ENCODE assay signal across 23 cellular contexts in the genomic region with DNA sequence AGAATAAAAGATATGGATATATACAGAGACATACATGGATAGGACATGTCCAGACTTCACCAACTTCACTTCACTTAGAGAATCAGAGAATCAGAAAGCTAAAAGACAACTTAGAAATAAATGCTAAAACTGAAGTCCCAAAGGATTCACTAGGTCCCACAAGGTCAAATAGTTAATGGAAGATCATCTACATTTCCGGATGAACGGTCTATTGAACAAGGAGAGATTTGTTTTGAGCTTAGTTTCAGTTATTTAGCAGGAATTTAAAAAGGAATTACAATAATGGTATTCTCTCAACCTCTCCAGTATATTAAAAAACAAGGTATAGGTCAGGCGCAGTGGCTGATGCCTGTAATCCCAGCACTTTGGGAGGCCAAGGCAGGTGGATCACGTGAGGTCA.
DNase-seq lines count a peak whose midpoint lies in the region; FAIRE-seq and TF ChIP-seq lines count a peak whose summit lies in the region.
"Had no signal": no experiment of that assay in that cellular context is flagged by ENCODE, and none has a peak within 500 bp of the region (broad histone marks: within the 10 kb centered on the region; RNA-seq: fewer than 3 reads in every experiment).

No MANE protein-coding gene starts in this region.

- H3K27me3 ChIP-seq in OCI-LY3 (ENCODE audit: low read depth, low read length) (no peaks in the 10 kb centered on the region), parathyroid adenoma (ENCODE audit: control insufficient read depth, insufficient read depth, low read length) (no peaks in the 10 kb centered on the region)

- DNase-seq in NCI-H2171 treated with DMSO at 0.1 percent for 48 hours (lab: John Stamatoyannopoulos, UW) (peak; percentile 8), NCI-H2171 (lab: John Stamatoyannopoulos, UW) (no peak), endothelial cell (ENCODE audit: low spot score) (no peak), D721Med (ENCODE audit: insufficient read length, low spot score) (no peak), NCI-H345 (lab: John Stamatoyannopoulos, UW) (no peak)
- no peak for DNase-seq in activated CD4-positive, alpha-beta T cell treated with anti-CD3 and anti-CD28 coated beads for 48 hours
- DNase-seq: AML-193; CD4-positive, alpha-beta memory T cell; COR-L47; DMS153; DMS79; GDM1; GOT3; H7; HFFc6 had no signal

- peak overlapping the region; percentile 65 for H3K27ac Mint-ChIP-seq in endothelial cell (ENCODE audit: unreplicated experiment)
- H3K27ac Mint-ChIP-seq: CD4-positive, alpha-beta memory T cell; HFFc6 had no signal

- H3K4me2 ChIP-seq in OCI-LY3 (ENCODE audit: low read length) (no peak overlapping the region), parathyroid adenoma (ENCODE audit: low read length) (peak overlapping the region; percentile 4)
- H3K4me2 ChIP-seq: A549 had no signal

- H3K79me2 ChIP-seq in OCI-LY3 (ENCODE audit: low read length) (peaks cover 58% of the 10 kb centered on the region), parathyroid adenoma (peaks cover 29% of the 10 kb centered on the region)

- H3K9ac ChIP-seq in OCI-LY3 (ENCODE audit: low read length) (no peak overlapping the region), parathyroid adenoma (no peak overlapping the region)

- H3K4me1 ChIP-seq in OCI-LY3 (ENCODE audit: low read length), result peaks cover 63% of the 10 kb centered on the region
- H3K4me1 ChIP-seq in parathyroid adenoma, result peaks cover 6% of the 10 kb centered on the region

- no peaks in the 10 kb centered on the region for H3K9me3 ChIP-seq in OCI-LY3 (ENCODE audit: insufficient read depth, low read length)
- H3K9me3 ChIP-seq in parathyroid adenoma (ENCODE audit: control insufficient read depth, low read length), result no peaks in the 10 kb centered on the region
- H3K9me3 ChIP-seq: A549 had no signal

- no peak for TF ChIP-seq CTCF in OCI-LY3 (IDR thresholded peaks at IDR 0.05; ENCODE audit: low read depth, low read length)
- TF ChIP-seq CTCF in endothelial cell (IDR thresholded peaks at IDR 0.05; ENCODE audit: unreplicated experiment), result no peak
- no peak for TF ChIP-seq CTCF in parathyroid adenoma (IDR thresholded peaks at IDR 0.05)
- TF ChIP-seq CTCF in D721Med (IDR thresholded peaks at IDR 0.05; ENCODE audit: insufficient read depth, missing control alignments), result no peak

- no peaks in the 10 kb centered on the region for H3K9me3 Mint-ChIP-seq in endothelial cell (ENCODE audit: unreplicated experiment)
- H3K9me3 Mint-ChIP-seq: CD14-positive monocyte; CD4-positive, alpha-beta memory T cell; HFFc6 had no signal

- H3K27ac ChIP-seq in OCI-LY3 (ENCODE audit: low read length), result 0 out of 2 replicates have a peak overlapping the region, but pooled peaks have one; percentile 88
- H3K27ac ChIP-seq in parathyroid adenoma, result no peak overlapping the region
- H3K27ac ChIP-seq: 22Rv1, A549, HL-60 had no signal

- peaks cover 2% of the 10 kb centered on the region for H3K27me3 Mint-ChIP-seq in endothelial cell (ENCODE audit: unreplicated experiment)
- H3K27me3 Mint-ChIP-seq: CD4-positive, alpha-beta memory T cell had no signal

- H3K4me3 ChIP-seq in OCI-LY3 (ENCODE audit: low read length), result no peak overlapping the region
- no peak overlapping the region for H3K4me3 ChIP-seq in parathyroid adenoma (ENCODE audit: low read depth, low read length)
- H3K4me3 ChIP-seq: A549 had no signal

- H2AFZ ChIP-seq in OCI-LY3 (ENCODE audit: low read depth, low read length) (no peak overlapping the region), parathyroid adenoma (no peak overlapping the region)

- H3K4me1 Mint-ChIP-seq in endothelial cell (ENCODE audit: unreplicated experiment), result peaks cover 19% of the 10 kb centered on the region

- H3K36me3 Mint-ChIP-seq in endothelial cell (ENCODE audit: low read depth, unreplicated experiment), result no peaks in the 10 kb centered on the region

- FAIRE-seq in D721Med (lab: Jason Lieb, UNC), result no peak
- FAIRE-seq: GM12892, GM18507 had no signal

- H3K36me3 ChIP-seq in OCI-LY3 (replicated peaks; ENCODE audit: low read depth, low read length) (peaks cover 3% of the 10 kb centered on the region), parathyroid adenoma (ENCODE audit: control insufficient read depth, insufficient read depth, low read length) (no peaks in the 10 kb centered on the region)

- no peak overlapping the region for H3K4me3 Mint-ChIP-seq in endothelial cell (ENCODE audit: unreplicated experiment)
- H3K4me3 Mint-ChIP-seq: CD14-positive monocyte; CD4-positive, alpha-beta memory T cell; HFFc6 had no signal

- H4K20me1 ChIP-seq in OCI-LY3 (ENCODE audit: insufficient read depth, low read length), result no peaks in the 10 kb centered on the region
